ENCODE assay signal across 8 cellular contexts in the genomic region with DNA sequence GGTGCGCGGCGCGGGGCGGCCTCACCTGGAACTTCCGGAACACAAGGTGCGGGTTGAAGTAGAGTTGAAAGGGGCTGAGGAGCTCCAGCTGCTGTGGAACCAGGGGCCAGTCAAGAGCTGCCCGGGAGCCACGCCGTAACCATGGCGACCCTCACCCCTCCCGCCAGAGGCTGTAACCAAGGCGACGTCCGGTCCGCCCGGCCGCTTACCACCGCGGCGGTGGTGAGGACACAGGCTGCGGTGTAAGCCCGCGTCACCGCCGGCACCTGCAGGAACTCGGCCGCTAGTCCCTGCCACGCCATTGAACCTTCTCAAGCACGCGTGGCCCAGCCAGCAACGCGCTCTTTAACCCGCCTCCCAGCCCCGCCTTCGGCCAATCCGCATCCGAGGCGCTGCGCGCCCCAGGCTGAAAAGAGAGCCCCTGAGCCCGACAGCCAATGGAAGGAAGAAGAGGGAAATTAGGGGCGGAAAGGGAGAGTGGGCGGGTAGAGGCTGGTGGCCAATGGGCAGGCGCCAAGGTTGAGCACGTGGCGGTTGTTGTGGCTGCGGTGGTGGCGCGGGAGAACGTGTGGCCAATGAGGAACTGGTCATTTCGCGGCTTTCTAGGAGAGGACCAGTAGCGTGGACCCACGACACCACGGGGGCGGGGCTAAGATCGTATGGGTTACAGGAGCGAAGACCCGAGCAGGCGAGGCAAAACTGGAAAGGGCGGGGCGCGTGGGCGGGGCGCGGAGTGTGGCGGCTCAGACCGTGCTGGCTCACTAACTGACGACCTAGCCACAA. TPM values are rescaled to one million over a fixed set of nuclear protein-coding genes. Genes with fewer than 3 reads are reported as not detected.
DNase-seq lines count a peak whose midpoint lies in the region; ATAC-seq and TF ChIP-seq lines count a peak whose summit lies in the region.

DERL3 (minus strand) TSS at position 321 of the 783 bp plus-strand sequence; CDS start at position 302, 19 bp downstream.

- BruUV-seq in HCT116 (replicated peaks; lab: Mats Ljungman, UMichigan) = no TSS peak

- no peak within 1 kb of the TSS for H3K4me2 ChIP-seq in HCT116 (ENCODE audit: low read length)

- H2AFZ ChIP-seq in HCT116 (ENCODE audit: low read depth, low read length, poor library complexity, severe bottlenecking) = no peak within 1 kb of the TSS

- H3K4me3 ChIP-seq in HCT116 (replicated peaks in 1 of 2; ENCODE audit: low read depth in 1 of 2, low read length in 2 of 2) (no peak within 1 kb of the TSS), testis (peak within 1 kb of the TSS; percentile 36 to 53)

- H3K4me1 Mint-ChIP-seq in glutamatergic neuron (ENCODE audit: low read depth, unreplicated experiment) = peaks cover 16% of the 10 kb centered on the region

- no peaks in the 10 kb centered on the region for H3K9me3 ChIP-seq in ES-I3 (ENCODE audit: control insufficient read depth, insufficient read depth, low read length)
- H3K9me3 ChIP-seq in HCT116 (ENCODE audit: control insufficient read depth in 1 of 2, insufficient read depth in 1 of 2, low read depth in 1 of 2, low read length in 2 of 2) = no peaks in the 10 kb centered on the region
- H3K9me3 ChIP-seq in testis = no peaks in the 10 kb centered on the region

- H3K36me3 ChIP-seq in ES-I3 (ENCODE audit: insufficient read depth, low read length) (no peaks in the 10 kb centered on the region), HCT116 (ENCODE audit: control insufficient read depth in 1 of 2, insufficient read depth in 2 of 2, low read length in 2 of 2) (peaks cover 0 to 2% of the 10 kb centered on the region in 2 experiments; a peak in 2 of 4 replicates), testis (ENCODE audit: low read depth, missing control alignments) (no peaks in the 10 kb centered on the region)

- H3K9me3 Mint-ChIP-seq in activated naive CD4-positive, alpha-beta T cell treated with anti-CD3 and anti-CD28 coated beads, Interleukin-2, amount 50 U/mL, for 72 hours = no peaks in the 10 kb centered on the region
- peaks cover 27% of the 10 kb centered on the region for H3K9me3 Mint-ChIP-seq in glutamatergic neuron (ENCODE audit: unreplicated experiment)

- peaks cover 19% of the 10 kb centered on the region for H3K27me3 Mint-ChIP-seq in glutamatergic neuron (ENCODE audit: unreplicated experiment)

- H3K9me2 ChIP-seq in HCT116 (ENCODE audit: insufficient read depth) = no peaks in the 10 kb centered on the region

- no peaks in the 10 kb centered on the region for H3K79me2 ChIP-seq in HCT116 (ENCODE audit: insufficient read depth, low read length)

- H3K36me3 Mint-ChIP-seq in activated naive CD4-positive, alpha-beta T cell treated with anti-CD3 and anti-CD28 coated beads, Interleukin-2, amount 50 U/mL, for 72 hours = peaks cover 7% of the 10 kb centered on the region in 2 donors
- H3K36me3 Mint-ChIP-seq in glutamatergic neuron (ENCODE audit: unreplicated experiment) = no peaks in the 10 kb centered on the region

- H4K20me1 ChIP-seq in HCT116 (ENCODE audit: insufficient read depth) = no peaks in the 10 kb centered on the region

- no peak within 1 kb of the TSS for H3K27ac ChIP-seq in HCT116 (ENCODE audit: low read depth, low read length)
- no peak within 1 kb of the TSS for H3K27ac ChIP-seq in testis

- TF ChIP-seq CTCF in HCT116 (IDR thresholded peaks at IDR 0.05 in 2 of 3, conservative IDR thresholded peaks at IDR 0.05 in 1 of 3; ENCODE audit: borderline replicate concordance in 1 of 3, insufficient read depth in 1 of 3, low read depth in 2 of 3, low read length in 2 of 3) = no peak
- TF ChIP-seq CTCF in glutamatergic neuron (IDR thresholded peaks at IDR 0.05; ENCODE audit: partially characterized antibody, unreplicated experiment) = no peak
- TF ChIP-seq CTCF in omental fat pad (IDR thresholded peaks at IDR 0.05) = no peak
- TF ChIP-seq CTCF in testis (IDR thresholded peaks at IDR 0.05) = no peak

- ATAC-seq in HCT116 (peak; percentile 46), SK-N-SH treated with all-trans-retinoic acid at 6 μM for 48 hours (peak; percentile 44), omental fat pad (ENCODE audit: low FRiP score) (peak; percentile 93)
- peak; percentile 90 for ATAC-seq in activated naive CD4-positive, alpha-beta T cell treated with anti-CD3 and anti-CD28 coated beads, Interleukin-2, amount 50 U/mL, for 72 hours

- TF ChIP-seq POLR2A in HCT116 (IDR thresholded peaks at IDR 0.05; ENCODE audit: borderline replicate concordance, extremely low read depth, insufficient read depth, insufficient read length) (no peak), testis (IDR thresholded peaks at IDR 0.05) (no peak)

- CTCF ChIA-PET in HCT116 (lab: Charles Lee) = no interaction called here

- POLR2A ChIA-PET in HCT116 (lab: Charles Lee) = no interaction called here

- intact Hi-C loops in HCT116 (cut with micrococcal nuclease) = no loop called here
- intact Hi-C loops in testis (cut with DNase I; ENCODE audit: low total_unique reads) = no loop called here

- no peak for TF ChIP-seq RAD21 in HCT116 (IDR thresholded peaks at IDR 0.05; ENCODE audit: low read depth)

- peak within 1 kb of the TSS; percentile 43; the same call in 1 of the 2 replicates for H3K9ac ChIP-seq in ES-I3 (ENCODE audit: low read depth, low read length)
- H3K9ac ChIP-seq in HCT116 (ENCODE audit: low read length) = no peak within 1 kb of the TSS

- no peaks in the 10 kb centered on the region for H3K27me3 ChIP-seq in HCT116 (ENCODE audit: insufficient read depth, low read length)
- no peaks in the 10 kb centered on the region for H3K27me3 ChIP-seq in testis

- RAD21 ChIA-PET in HCT116 (lab: Charles Lee; ENCODE audit: low non-redundant PET in 1 of 2, low total read pairs in 2 of 2, uncharacterized antibody in 2 of 2, unreplicated experiment in 2 of 2) = no interaction called here

- 4 to 9% methylated on average over 52 to 63 of the region's 70 CpGs for WGBS in testis, 2 donors

- H3K4me1 ChIP-seq in ES-I3 (ENCODE audit: insufficient read depth, low read length) = peaks cover 4% of the 10 kb centered on the region; the same call in 1 of the 2 replicates
- H3K4me1 ChIP-seq in HCT116 (ENCODE audit: control insufficient read depth in 1 of 2, insufficient read depth in 2 of 2, low read length in 2 of 2) = no peaks in the 10 kb centered on the region
- H3K4me1 ChIP-seq in testis = peaks cover 21% of the 10 kb centered on the region

- H3K27ac Mint-ChIP-seq in activated naive CD4-positive, alpha-beta T cell treated with anti-CD3 and anti-CD28 coated beads, Interleukin-2, amount 50 U/mL, for 72 hours = peak within 1 kb of the TSS; percentile 88 to 95
- H3K27ac Mint-ChIP-seq in glutamatergic neuron (ENCODE audit: unreplicated experiment) = peak within 1 kb of the TSS; percentile 28

- H3K4me3 Mint-ChIP-seq in glutamatergic neuron (ENCODE audit: unreplicated experiment) = peak within 1 kb of the TSS; percentile 84

- DNase-seq in HCT116 (ENCODE audit: low read depth, low spot score) (no peak), NAMALWA (ENCODE audit: low spot score) (peak; percentile 99), glutamatergic neuron (peak; percentile 94), omental fat pad (ENCODE audit: low spot score) (peak; percentile 99), testis (peak; percentile 97)
- peak; percentile 93 to 97 for DNase-seq in activated naive CD4-positive, alpha-beta T cell treated with anti-CD3 and anti-CD28 coated beads, Interleukin-2, amount 50 U/mL, for 72 hours (ENCODE audit: low spot score in 2 of 2)

TF ChIP-seq in HCT116, 20 proteins besides CTCF, POLR2A, EP300 and RAD21:
- TF ChIP-seq SIN3A (IDR thresholded peaks at IDR 0.05; ENCODE audit: low read depth) (no peak), CEBPB (IDR thresholded peaks at IDR 0.05; ENCODE audit: low read depth) (no peak), EGR1 (IDR thresholded peaks at IDR 0.05; ENCODE audit: low read depth) (no peak), ATF3 (IDR thresholded peaks at IDR 0.05) (no peak), EZH2 (IDR thresholded peaks at IDR 0.05) (no peak)

TF ChIP-seq in SK-N-SH treated with all-trans-retinoic acid at 6 μM for 48 hours, 23 proteins besides CTCF, POLR2A, EP300 and RAD21 (continues in another document):
- TF ChIP-seq SNAI2 (CRISPR knock-in tag; IDR thresholded peaks at IDR 0.05) = no peak
- TF ChIP-seq ZNF8 (CRISPR knock-in tag; IDR thresholded peaks at IDR 0.05) = no peak
- TF ChIP-seq ZFP30 (CRISPR knock-in tag; IDR thresholded peaks at IDR 0.05) = no peak
- TF ChIP-seq ZNF70 (CRISPR knock-in tag; IDR thresholded peaks at IDR 0.05) = no peak
- no peak for TF ChIP-seq PATZ1 (CRISPR knock-in tag; IDR thresholded peaks at IDR 0.05; ENCODE audit: borderline replicate concordance)
- no peak for TF ChIP-seq ZNF565 (CRISPR knock-in tag; conservative IDR thresholded peaks at IDR 0.05; ENCODE audit: low read depth)
- TF ChIP-seq TOX (CRISPR knock-in tag; IDR thresholded peaks at IDR 0.05; ENCODE audit: borderline replicate concordance) = no peak
- TF ChIP-seq OSR1 (CRISPR knock-in tag; IDR thresholded peaks at IDR 0.05) = no peak
- TF ChIP-seq ESRRG (CRISPR knock-in tag; IDR thresholded peaks at IDR 0.05) = no peak

RNA-seq across cellular contexts. Expression of gene DERL3, which starts in this region (rescaled TPM):
- total RNA-seq in HCT116 (2021; ENCODE audit: unreplicated experiment) = not detected
- polyA plus RNA-seq in HCT116 (2012) = 0.08 and 0.09 TPM in 2 replicates
- total RNA-seq in activated naive CD4-positive, alpha-beta T cell treated with anti-CD3 and anti-CD28 coated beads, Interleukin-2, amount 50 U/mL, for 72 hours = 1 to 10 TPM; 5.1 to 7.3 TPM
- total RNA-seq in glutamatergic neuron (ENCODE audit: unreplicated experiment) = 1.2 TPM
- total RNA-seq in omental fat pad = 1 to 10 TPM in 2 of 4 donors, under 1 TPM in 2; 0.47 to 3.1 (median 1.5) TPM
- 10 to 100 TPM; 14.9 to 16.2 TPM for total RNA-seq in testis
- 48.7 TPM for polyA plus RNA-seq in testis (ENCODE audit: insufficient read depth, low read depth, low replicate concordance)

Comparison
In these comparisons a context has a peak if more than half of its experiments do, and no peak if none do; other contexts are left out.
1. Peak in ATAC-seq in HCT116; RNA of the gene not detected or under 1 TPM.
2. H3K4me3 ChIP-seq: peak in testis (2 of 2); none in HCT116 (0 of 2).
3. Peak in every context shown above with its lines, with median percentiles within 50 percentile points of each other: ATAC-seq.